In the genomic region with DNA sequence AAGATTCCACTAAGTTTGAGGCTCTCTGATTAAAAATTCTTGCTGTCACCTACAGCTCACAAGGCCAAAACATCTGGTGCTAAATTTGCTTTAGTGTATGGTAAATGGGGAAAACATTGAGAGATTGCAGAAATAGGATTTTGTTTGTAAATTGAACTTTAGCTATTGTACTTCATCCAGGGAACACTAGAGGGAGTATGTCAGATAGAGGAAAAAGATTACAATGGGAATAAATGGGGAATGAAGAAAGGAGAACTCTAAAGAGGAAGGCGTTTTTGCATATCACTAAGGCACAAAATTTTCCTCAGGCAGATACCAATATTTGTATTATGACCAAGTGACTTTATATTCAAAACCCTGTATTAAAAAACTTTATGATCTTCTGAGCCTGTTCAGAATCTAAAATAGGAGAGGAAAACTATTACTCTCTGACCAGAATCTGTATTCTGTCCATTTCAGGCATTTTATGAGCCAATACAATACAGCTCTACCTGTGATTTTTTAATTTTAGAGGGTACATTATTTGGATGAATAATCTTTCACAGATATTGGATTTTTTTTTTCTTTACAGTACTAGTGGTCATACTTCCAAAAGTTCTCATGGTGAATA, we compare ENCODE assay signal across 10 cellular contexts. TPM values are rescaled to one million over a fixed set of nuclear protein-coding genes. Genes with fewer than 3 reads are reported as not detected.
DNase-seq lines count a peak whose midpoint lies in the region; ATAC-seq, FAIRE-seq and TF ChIP-seq lines count a peak whose summit lies in the region.
"Had no signal": no experiment of that assay in that cellular context is flagged by ENCODE, and none has a peak within 500 bp of the region (broad histone marks: within the 10 kb centered on the region; RNA-seq: fewer than 3 reads in every experiment).

No MANE protein-coding gene starts in this region.

- no peak overlapping the region for H2AFZ ChIP-seq in HepG2 (ENCODE audit: low read length)
- no peak overlapping the region for H2AFZ ChIP-seq in Karpas-422 (ENCODE audit: low read length)

- TF ChIP-seq EP300 in HepG2 (IDR thresholded peaks at IDR 0.05; ENCODE audit: low read depth in 2 of 2, low read length in 2 of 2) (no peak), HepG2 (CRISPR knock-in tag; IDR thresholded peaks at IDR 0.05; ENCODE audit: borderline replicate concordance) (no peak)

- no peaks in the 10 kb centered on the region for H3K9me2 ChIP-seq in Karpas-422 (replicated peaks; ENCODE audit: insufficient read depth, low read length)

- no TSS peak for BruUV-seq in HepG2 (replicated peaks; lab: Mats Ljungman, UMichigan)

- TF ChIP-seq CTCF in body of pancreas (IDR thresholded peaks at IDR 0.05) = peak; percentile 50 to 90 (median 78)
- peak; percentile 73 for TF ChIP-seq CTCF in HepG2 (CRISPR knock-in tag; IDR thresholded peaks at IDR 0.05)

- peak; percentile 38 for DNase-seq in DMS153 treated with DMSO at 0.1 percent for 48 hours (lab: John Stamatoyannopoulos, UW; ENCODE audit: unreplicated experiment)
- DNase-seq in DMS153 (lab: John Stamatoyannopoulos, UW) = no peak
- peak; percentile 37 for DNase-seq in NCI-H2029 treated with DMSO at 0.1 percent for 48 hours (lab: John Stamatoyannopoulos, UW)
- no peak for DNase-seq in body of pancreas
- DNase-seq in HepG2 (ENCODE audit: low spot score) = peak; percentile 22
- no peak for DNase-seq in Karpas-422
- DNase-seq in epidermal melanocyte (ENCODE audit: insufficient read length, low spot score) = no peak

- peak; percentile 62 for ATAC-seq in body of pancreas
- ATAC-seq in HepG2 = peak; percentile 41; the same call in 2 of the 3 replicates
- no peak for ATAC-seq in GM19397 (IDR thresholded peaks at IDR 0.05; ENCODE audit: unreplicated experiment)

- H3K9me3 ChIP-seq in body of pancreas (no peaks in the 10 kb centered on the region), HepG2 (ENCODE audit: low read length) (no peaks in the 10 kb centered on the region), Karpas-422 (ENCODE audit: low read length) (no peaks in the 10 kb centered on the region)
- H3K9me3 ChIP-seq: BLaER1 had no signal

- in situ Hi-C loops in HepG2 (cut with HindIII; ENCODE audit: extremely low pct_ligation_motif_present, low pct_unique_long_range_greater_than_20kb) = loop anchor here (25.0 kb wide), 1 partner anchor 710 kb away; no protein-coding TSS in a partner anchor

- no peak for TF ChIP-seq RAD21 in HepG2 (CRISPR knock-in tag; IDR thresholded peaks at IDR 0.05)

- FAIRE-seq in HepG2 (lab: Jason Lieb, UNC) = peak; percentile 53

- no peaks in the 10 kb centered on the region for H3K36me3 ChIP-seq in body of pancreas (replicated peaks in 1 of 2; ENCODE audit: insufficient read depth in 1 of 2, low read depth in 2 of 2)
- H3K36me3 ChIP-seq in HepG2 (replicated peaks in 1 of 2; ENCODE audit: control insufficient read depth in 1 of 2, insufficient read depth in 2 of 2, low read length in 2 of 2) = no peaks in the 10 kb centered on the region
- no peaks in the 10 kb centered on the region for H3K36me3 ChIP-seq in Karpas-422 (ENCODE audit: insufficient read depth, low read length)
- H3K36me3 ChIP-seq: BLaER1 had no signal

- H4K20me1 ChIP-seq in HepG2 (ENCODE audit: insufficient read depth, low read length) = no peaks in the 10 kb centered on the region
- no peaks in the 10 kb centered on the region for H4K20me1 ChIP-seq in Karpas-422 (ENCODE audit: insufficient read depth, low read depth, low read length)
- H4K20me1 ChIP-seq: BLaER1 had no signal

- H3K79me2 ChIP-seq in HepG2 (ENCODE audit: insufficient read depth, low read length) (no peaks in the 10 kb centered on the region), Karpas-422 (ENCODE audit: low read length) (no peaks in the 10 kb centered on the region)

- H3K4me1 ChIP-seq in body of pancreas (peaks cover 44% of the 10 kb centered on the region), HepG2 (ENCODE audit: insufficient read depth, low read length) (no peaks in the 10 kb centered on the region), Karpas-422 (ENCODE audit: low read length) (no peaks in the 10 kb centered on the region)
- H3K4me1 ChIP-seq: BLaER1 had no signal

- peak overlapping the region in 1 of 4 donors; percentile 64 for H3K27ac ChIP-seq in body of pancreas
- H3K27ac ChIP-seq in HepG2 (ENCODE audit: extremely low read length, insufficient read depth, low read length) = no peak overlapping the region
- no peak overlapping the region for H3K27ac ChIP-seq in Karpas-422 (ENCODE audit: low read length)
- H3K27ac ChIP-seq: BLaER1 had no signal

- H3K9ac ChIP-seq in HepG2 (ENCODE audit: insufficient read depth, low read depth, low read length) = no peak overlapping the region
- H3K9ac ChIP-seq in Karpas-422 (ENCODE audit: low read length) = no peak overlapping the region
- H3K9ac ChIP-seq: BLaER1 had no signal

- WGBS in body of pancreas, 2 donors = 0% methylated on average over 1 of the region's 1 CpG
- WGBS in HepG2 (ENCODE audit: low lambda C conversion rate) = 2% methylated on average over 1 of the region's 1 CpG

- TF ChIP-seq POLR2A in body of pancreas (IDR thresholded peaks at IDR 0.05) (no peak), HepG2 (IDR thresholded peaks at IDR 0.05; ENCODE audit: insufficient read depth in 1 of 2, low read depth in 2 of 2, low read length in 2 of 2) (no peak)

- H3K4me2 ChIP-seq in HepG2 (ENCODE audit: low read depth, low read length) = no peak overlapping the region
- no peak overlapping the region for H3K4me2 ChIP-seq in Karpas-422 (ENCODE audit: low read depth, low read length, poor library complexity, severe bottlenecking)
- H3K4me2 ChIP-seq: BLaER1 had no signal

- no peak overlapping the region for H3K4me3 ChIP-seq in body of pancreas
- H3K4me3 ChIP-seq in HepG2 (replicated peaks in 1 of 3; ENCODE audit: insufficient read depth in 1 of 3, low read depth in 2 of 3, low read length in 3 of 3) = no peak overlapping the region
- no peak overlapping the region for H3K4me3 ChIP-seq in Karpas-422 (ENCODE audit: low read length)
- H3K4me3 ChIP-seq: BLaER1 had no signal

- POLR2A ChIA-PET in HepG2 (lab: Yijun Ruan, JAX) = no interaction called here

- CTCF ChIA-PET in HepG2 (lab: Yijun Ruan, JAX; ENCODE audit: low intra/inter-chr PET ratio, low total read pairs) = interaction anchor here (0.8 to 1.9 kb wide), 5 partner anchors 42 to 742 kb away, joined by 3 to 16 read pairs (median 4); no protein-coding TSS in a partner anchor

- H3K27me3 ChIP-seq in body of pancreas (no peaks in the 10 kb centered on the region), HepG2 (ENCODE audit: control insufficient read depth in 1 of 2, insufficient read depth in 2 of 2, low read length in 2 of 2) (no peaks in the 10 kb centered on the region), Karpas-422 (ENCODE audit: low read length) (no peaks in the 10 kb centered on the region)
- H3K27me3 ChIP-seq: BLaER1 had no signal

- intact Hi-C loops in body of pancreas (cut with DNase I) (no loop called here), HepG2 (cut with micrococcal nuclease; ENCODE audit: unreplicated experiment) (loop anchor here (1.0 to 2.0 kb wide), 3 partner anchors 718 to 810 kb away; no protein-coding TSS in a partner anchor)

TF ChIP-seq in HepG2, 621 proteins besides CTCF, POLR2A, EP300 and RAD21 (continues in another document):
- TF ChIP-seq KDM6A (CRISPR knock-in tag; IDR thresholded peaks at IDR 0.05; ENCODE audit: low read depth) = no peak
- TF ChIP-seq NFYC (CRISPR knock-in tag; IDR thresholded peaks at IDR 0.05) = no peak
- no peak for TF ChIP-seq ZNF430 (CRISPR knock-in tag; IDR thresholded peaks at IDR 0.05)
- TF ChIP-seq ZNF780A (CRISPR knock-in tag; IDR thresholded peaks at IDR 0.05) = no peak
- TF ChIP-seq, protein P1, sequence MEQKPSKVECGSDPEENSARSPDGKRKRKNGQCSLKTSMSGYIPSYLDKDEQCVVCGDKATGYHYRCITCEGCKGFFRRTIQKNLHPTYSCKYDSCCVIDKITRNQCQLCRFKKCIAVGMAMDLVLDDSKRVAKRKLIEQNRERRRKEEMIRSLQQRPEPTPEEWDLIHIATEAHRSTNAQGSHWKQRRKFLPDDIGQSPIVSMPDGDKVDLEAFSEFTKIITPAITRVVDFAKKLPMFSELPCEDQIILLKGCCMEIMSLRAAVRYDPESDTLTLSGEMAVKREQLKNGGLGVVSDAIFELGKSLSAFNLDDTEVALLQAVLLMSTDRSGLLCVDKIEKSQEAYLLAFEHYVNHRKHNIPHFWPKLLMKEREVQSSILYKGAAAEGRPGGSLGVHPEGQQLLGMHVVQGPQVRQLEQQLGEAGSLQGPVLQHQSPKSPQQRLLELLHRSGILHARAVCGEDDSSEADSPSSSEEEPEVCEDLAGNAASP (CRISPR knock-in tag; IDR thresholded peaks at IDR 0.05; ENCODE audit: borderline replicate concordance) = no peak
- TF ChIP-seq ZNF264 (CRISPR knock-in tag; IDR thresholded peaks at IDR 0.05) = no peak
- peak; percentile 81 for TF ChIP-seq SMC3 (IDR thresholded peaks at IDR 0.05; ENCODE audit: low read length)
- no peak for TF ChIP-seq YEATS2 (CRISPR knock-in tag; IDR thresholded peaks at IDR 0.05; ENCODE audit: borderline replicate concordance)
- TF ChIP-seq FOXK2 (IDR thresholded peaks at IDR 0.05) = no peak
- no peak for TF ChIP-seq ZNF343 (CRISPR knock-in tag; IDR thresholded peaks at IDR 0.05)

RNA-seq across cellular contexts. Expression of a gene that starts 52.3 kb away (rescaled TPM):
- total RNA-seq in body of pancreas (1 to 10 TPM; 5.3 to 9.9 TPM), HepG2 (2016; rRNA removed; fragmentation: Illumina TruSeq; extraction: Trizol) (not detected in 2 replicates)
- total RNA-seq in HepG2 (2016; cell fraction: cytosol; rRNA removed; fragmentation: Illumina TruSeq; extraction: Trizol; ENCODE audit: low read depth) = not detected in 2 replicates
- total RNA-seq in HepG2 (2016; cell fraction: insoluble cytoplasmic fraction; rRNA removed; fragmentation: Illumina TruSeq; extraction: Trizol) = not detected in 2 replicates
- not detected in 2 replicates for total RNA-seq in HepG2 (2016; cell fraction: membrane; rRNA removed; fragmentation: Illumina TruSeq; extraction: Trizol)
- total RNA-seq in HepG2 (2016; cell fraction: nucleus; rRNA removed; fragmentation: Illumina TruSeq; extraction: Trizol) = not detected in 2 replicates
- polyA plus RNA-seq in HepG2 (2011; rRNA removed) = not detected in 2 replicates
- not detected in 2 replicates for polyA plus RNA-seq in HepG2 (2011; cell fraction: cytosol; rRNA removed)
- polyA plus RNA-seq in HepG2 (2011; cell fraction: nucleus; rRNA removed) = not detected in 2 replicates
- not detected in 2 replicates for polyA plus RNA-seq in HepG2 (2012)
- not detected in 2 replicates for polyA plus RNA-seq in HepG2 (2016; cell fraction: cytosol; fragmentation: Illumina TruSeq; extraction: Trizol; ENCODE audit: low read depth)
- not detected in 2 replicates for polyA plus RNA-seq in HepG2 (2016; cell fraction: insoluble cytoplasmic fraction; fragmentation: Illumina TruSeq; extraction: Trizol; ENCODE audit: low read depth)
- not detected in 2 replicates for polyA plus RNA-seq in HepG2 (2016; cell fraction: membrane; fragmentation: Illumina TruSeq; extraction: Trizol; ENCODE audit: low read depth)
- not detected in 2 replicates for polyA plus RNA-seq in HepG2 (2016; cell fraction: nucleus; fragmentation: Illumina TruSeq; extraction: Trizol; ENCODE audit: insufficient read depth, low read depth)
- 0.26 TPM in 1 of 2 replicates, not detected in the other for polyA minus RNA-seq in HepG2 (2011; rRNA and poly(A)+ RNA removed; ENCODE audit: low replicate concordance)
- polyA minus RNA-seq in HepG2 (2011; cell fraction: cytosol; rRNA and poly(A)+ RNA removed) = not detected in 2 replicates
- polyA minus RNA-seq in HepG2 (2011; cell fraction: nucleus; rRNA and poly(A)+ RNA removed) = not detected in 2 replicates
- not detected in 2 replicates for total RNA-seq in Karpas-422 (2014; rRNA removed; shearing (Covaris generic); ENCODE audit: low replicate concordance)
- total RNA-seq: activated CD8-positive, alpha-beta memory T cell treated with anti-CD3 and anti-CD28 coated beads for 36 hours had no signal

Comparison
In these comparisons a context has a peak if more than half of its experiments do, and no peak if none do; other contexts are left out.
1. DNase-seq: peak in DMS153 treated with DMSO at 0.1 percent for 48 hours (single experiment), NCI-H2029 treated with DMSO at 0.1 percent for 48 hours (single experiment) and HepG2 (single experiment); none in DMS153 (single experiment), body of pancreas (0 of 4), Karpas-422 (single experiment) and epidermal melanocyte (single experiment).